Comparison of ENCODE assay signal across 8 cellular contexts in genomic region chr17:42577532-42578281, GRCh38. TPM values are rescaled to one million over a fixed set of nuclear protein-coding genes. Genes with fewer than 3 reads are reported as not detected.
DNase-seq lines count a peak whose midpoint lies in the region; ATAC-seq and TF ChIP-seq lines count a peak whose summit lies in the region.

A gene with protein sequence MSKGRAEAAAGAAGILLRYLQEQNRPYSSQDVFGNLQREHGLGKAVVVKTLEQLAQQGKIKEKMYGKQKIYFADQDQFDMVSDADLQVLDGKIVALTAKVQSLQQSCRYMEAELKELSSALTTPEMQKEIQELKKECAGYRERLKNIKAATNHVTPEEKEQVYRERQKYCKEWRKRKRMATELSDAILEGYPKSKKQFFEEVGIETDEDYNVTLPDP (minus strand): TSS chr17:42577729. CDS start chr17:42577686, 43 bp downstream.

- H3K36me3 Mint-ChIP-seq in activated naive CD4-positive, alpha-beta T cell treated with anti-CD3 and anti-CD28 coated beads, Interleukin-2, amount 50 U/mL, for 24 hours, result peaks cover 7% of the 10 kb centered on the region

- H3K27ac ChIP-seq in temporal lobe (ENCODE audit: low read depth, low read length), result peak within 1 kb of the TSS; percentile 88

- peak within 1 kb of the TSS; percentile 98 for H3K4me3 Mint-ChIP-seq in activated naive CD4-positive, alpha-beta T cell treated with anti-CD3 and anti-CD28 coated beads, Interleukin-2, amount 50 U/mL, for 24 hours

- ATAC-seq in HG02588 (IDR thresholded peaks at IDR 0.05; ENCODE audit: unreplicated experiment), result peak; percentile 75

- peaks cover 31% of the 10 kb centered on the region for H3K4me1 Mint-ChIP-seq in activated naive CD4-positive, alpha-beta T cell treated with anti-CD3 and anti-CD28 coated beads, Interleukin-2, amount 50 U/mL, for 24 hours

- H3K27me3 Mint-ChIP-seq in activated naive CD4-positive, alpha-beta T cell treated with anti-CD3 and anti-CD28 coated beads, Interleukin-2, amount 50 U/mL, for 24 hours, result no peaks in the 10 kb centered on the region

- DNase-seq in NCI-H1105 (lab: John Stamatoyannopoulos, UW), result peak; percentile 86
- peak; percentile 98 for DNase-seq in SKM-1 (lab: John Stamatoyannopoulos, UW; ENCODE audit: unreplicated experiment)
- peak; percentile 68 for DNase-seq in glomerular endothelial cell (ENCODE audit: extremely low read depth, low read depth, low spot score)
- peak; percentile 90 for DNase-seq in occipital lobe (lab: John Stamatoyannopoulos, UW)

- TF ChIP-seq POLR2A in GM10847 (IDR thresholded peaks at IDR 0.05; ENCODE audit: extremely low read depth, insufficient read length), result peak; percentile 75

- H3K9me3 Mint-ChIP-seq in activated naive CD4-positive, alpha-beta T cell treated with anti-CD3 and anti-CD28 coated beads, Interleukin-2, amount 50 U/mL, for 24 hours, result no peaks in the 10 kb centered on the region

- H3K27ac Mint-ChIP-seq in activated naive CD4-positive, alpha-beta T cell treated with anti-CD3 and anti-CD28 coated beads, Interleukin-2, amount 50 U/mL, for 24 hours, result peak within 1 kb of the TSS; percentile 98

RNA-seq across cellular contexts. Expression of the gene that starts here (rescaled TPM):
- total RNA-seq in glomerular endothelial cell (2.7 and 5.2 TPM in 2 replicates), occipital lobe (6.6 TPM), temporal lobe (3.7 TPM)

Comparison
In these comparisons a context has a peak if more than half of its experiments do, and no peak if none do; other contexts are left out.
1. Peak in every context shown above with its lines: DNase-seq, ATAC-seq and H3K27ac ChIP-seq.